8 cellular contexts compared by ENCODE assay signal in the genomic region with DNA sequence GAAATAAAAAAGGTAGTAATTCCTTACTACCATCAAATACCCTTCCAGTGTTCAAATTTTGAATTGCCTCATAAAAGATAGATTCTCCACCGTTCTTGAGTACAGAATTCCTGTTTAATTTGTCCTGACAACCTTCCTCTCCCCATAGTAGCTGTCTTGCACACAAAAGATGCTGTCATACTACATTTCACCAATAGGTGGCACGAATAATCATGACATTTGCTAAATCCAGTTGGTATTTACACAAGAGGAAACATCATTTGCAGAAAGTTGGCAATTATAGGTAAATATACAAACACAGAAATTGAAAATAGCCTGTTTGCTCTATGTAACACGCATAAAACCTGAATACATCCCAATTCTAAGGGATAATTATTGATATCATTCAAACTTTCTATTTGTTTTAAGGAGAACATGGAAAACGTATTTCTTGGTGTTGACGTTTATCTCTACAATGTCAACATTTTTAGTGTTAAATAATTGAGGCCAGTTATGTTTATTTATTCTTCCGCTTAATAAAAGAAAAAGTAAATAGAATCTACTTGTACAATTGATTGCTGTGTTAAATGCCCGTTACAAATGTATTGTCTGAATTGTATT. TPM values are rescaled to one million over a fixed set of nuclear protein-coding genes. Genes with fewer than 3 reads are reported as not detected.
DNase-seq lines count a peak whose midpoint lies in the region; FAIRE-seq and TF ChIP-seq lines count a peak whose summit lies in the region.

No MANE protein-coding gene starts in this region.

- in situ Hi-C loops in SK-MEL-5 (cut with HindIII; ENCODE audit: low pct_unique_long_range_greater_than_20kb, low sequenced_read_pairs) = no loop called here

- peak; percentile 84 for FAIRE-seq in GM19239 (lab: Jason Lieb, UNC)

- H3K36me3 Mint-ChIP-seq in progenitor cell of endocrine pancreas (ENCODE audit: insufficient read depth) = peaks cover 1% of the 10 kb centered on the region

- no peaks in the 10 kb centered on the region for H3K27me3 ChIP-seq in effector memory CD4-positive, alpha-beta T cell (replicated peaks; ENCODE audit: control insufficient read depth, insufficient read depth, low read length, poor library complexity, severe bottlenecking)

- no peak overlapping the region for H3K4me3 Mint-ChIP-seq in progenitor cell of endocrine pancreas (ENCODE audit: low read depth)

- DNase-seq in COLO829 (ENCODE audit: low spot score) (peak; percentile 58), GM19239 (ENCODE audit: insufficient read length, low spot score) (peak; percentile 27), M059J (ENCODE audit: low read depth) (peak; percentile 61), SK-MEL-5 (ENCODE audit: low read depth, low spot score) (peak; percentile 81), fibroblast of gingiva (ENCODE audit: low read depth) (peak; percentile 55), progenitor cell of endocrine pancreas (ENCODE audit: low spot score, unreplicated experiment) (no peak)
- no peak for DNase-seq in effector memory CD4-positive, alpha-beta T cell
- DNase-seq in activated naive CD4-positive, alpha-beta T cell treated with Interleukin-2 at 50 U/mL for 16 hours = no peak

- peak; percentile 69 for TF ChIP-seq CTCF in progenitor cell of endocrine pancreas (IDR thresholded peaks at IDR 0.05; ENCODE audit: unreplicated experiment)

- H3K27ac ChIP-seq in effector memory CD4-positive, alpha-beta T cell (ENCODE audit: insufficient read depth, low read length, poor library complexity, severe bottlenecking) = no peak overlapping the region

- no peaks in the 10 kb centered on the region for H3K36me3 ChIP-seq in effector memory CD4-positive, alpha-beta T cell (ENCODE audit: control insufficient read depth, insufficient read depth, low read length)

- H3K9me3 ChIP-seq in effector memory CD4-positive, alpha-beta T cell (ENCODE audit: control insufficient read depth, low read length) = peaks cover 4% of the 10 kb centered on the region

- H3K9me3 Mint-ChIP-seq in progenitor cell of endocrine pancreas (ENCODE audit: low read depth) = peaks cover 29% of the 10 kb centered on the region

- no peaks in the 10 kb centered on the region for H3K4me1 ChIP-seq in effector memory CD4-positive, alpha-beta T cell (ENCODE audit: control insufficient read depth, insufficient read depth, low read length, poor library complexity, severe bottlenecking)

- no peak overlapping the region for H3K27ac Mint-ChIP-seq in progenitor cell of endocrine pancreas

- H3K27me3 Mint-ChIP-seq in progenitor cell of endocrine pancreas = no peaks in the 10 kb centered on the region

- H3K4me1 Mint-ChIP-seq in progenitor cell of endocrine pancreas (ENCODE audit: low read depth) = no peaks in the 10 kb centered on the region

- no peak overlapping the region for H3K4me3 ChIP-seq in effector memory CD4-positive, alpha-beta T cell (ENCODE audit: insufficient read depth, low read depth, low read length, poor library complexity, severe bottlenecking)

RNA-seq across cellular contexts. Expression of gene CLDN10, which starts 58.3 kb away (rescaled TPM):
- total RNA-seq in M059J (2014; rRNA removed; shearing (Covaris generic)) = 0.25 and 0.39 TPM in 2 replicates
- total RNA-seq in SK-MEL-5 (2014; rRNA removed; shearing (Covaris generic)) = not detected in 2 replicates
- not detected in 2 replicates for polyA plus RNA-seq in SK-MEL-5 (2015; cell fraction: cytosol; rRNA removed)
- polyA plus RNA-seq in SK-MEL-5 (2015; cell fraction: nucleus; rRNA removed) = not detected in 2 replicates
- total RNA-seq in progenitor cell of endocrine pancreas = 2.8 and 3.0 TPM in 2 replicates

Comparison
In these comparisons a context has a peak if more than half of its experiments do, and no peak if none do; other contexts are left out.
1. DNase-seq: peak in COLO829 (single experiment), GM19239 (single experiment), M059J (single experiment), SK-MEL-5 (single experiment) and fibroblast of gingiva (single experiment); none in progenitor cell of endocrine pancreas (single experiment), effector memory CD4-positive, alpha-beta T cell (0 of 3) and activated naive CD4-positive, alpha-beta T cell treated with Interleukin-2 at 50 U/mL for 16 hours (single experiment).